30 cellular contexts compared by ENCODE assay signal in the genomic region with DNA sequence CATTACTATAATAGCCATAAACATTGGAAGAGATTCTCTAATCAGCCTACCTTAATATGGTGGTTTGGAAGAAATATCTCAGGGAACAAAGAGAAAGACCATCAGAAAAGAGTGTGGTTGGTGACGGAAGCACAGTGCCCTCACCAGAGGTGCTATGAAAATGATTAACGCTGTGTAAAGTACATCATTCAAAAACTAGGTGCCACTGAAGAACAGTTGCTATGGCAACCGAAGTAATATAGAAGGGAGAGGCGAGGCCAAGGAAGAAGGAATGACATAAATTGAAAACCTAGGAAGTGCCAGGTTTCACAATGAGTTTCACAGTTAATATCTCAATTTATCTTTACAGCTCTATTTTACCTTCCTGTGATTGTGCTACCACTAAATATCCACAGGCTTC. TPM values are rescaled to one million over a fixed set of nuclear protein-coding genes. Genes with fewer than 3 reads are reported as not detected.
DNase-seq lines count a peak whose midpoint lies in the region; ATAC-seq, FAIRE-seq and TF ChIP-seq lines count a peak whose summit lies in the region.
"Had no signal": no experiment of that assay in that cellular context is flagged by ENCODE, and none has a peak within 500 bp of the region (broad histone marks: within the 10 kb centered on the region; RNA-seq: fewer than 3 reads in every experiment).

No MANE protein-coding gene starts in this region.

- H3K4me3 ChIP-seq in small intestine (ENCODE audit: low read depth in 1 of 2, low read length in 2 of 2) (no peak overlapping the region), osteoblast (ENCODE audit: insufficient read depth, low read length) (no peak overlapping the region)
- H3K4me3 ChIP-seq: esophagus muscularis mucosa, Peyer's patch, psoas muscle had no signal

- H3K27me3 ChIP-seq in small intestine (ENCODE audit: control insufficient read depth in 2 of 2, insufficient read depth in 2 of 2, low read length in 2 of 2): no peaks in the 10 kb centered on the region
- no peaks in the 10 kb centered on the region for H3K27me3 ChIP-seq in osteoblast (ENCODE audit: insufficient read depth, low read length)
- H3K27me3 ChIP-seq: esophagus muscularis mucosa, Peyer's patch had no signal

- no peak overlapping the region for H3K4me2 ChIP-seq in osteoblast (ENCODE audit: insufficient read depth, low read length)

- H4K20me1 ChIP-seq in osteoblast (ENCODE audit: insufficient read depth, low read length): no peaks in the 10 kb centered on the region

- no peak overlapping the region for H3K4me3 Mint-ChIP-seq in immature natural killer cell
- H3K4me3 Mint-ChIP-seq: activated naive CD8-positive, alpha-beta T cell treated with anti-CD3 and anti-CD28 coated beads, Interleukin-2, amount 50 U/mL, for 24 hours; dendritic cell treated with granulocyte-macrophage colony-stimulating factor and Interleukin-4, amounts not matched to agents 40 ng/mL and 50 ng/mL, for 4 days; naive B cell; stimulated activated naive B cell treated with anti-CD40 and anti-IgM and Interleukin-4, amounts not matched to agents 10 μg/mL and 1 μg/mL and 100 μg/mL, for 72 hours; type B pancreatic cell had no signal

- TF ChIP-seq CTCF in osteoblast (IDR thresholded peaks at IDR 0.05; ENCODE audit: extremely low read depth, low read depth, low read length): no peak

- H3K36me3 ChIP-seq in small intestine (ENCODE audit: control insufficient read depth in 2 of 2, insufficient read depth in 2 of 2, low read length in 2 of 2) (no peaks in the 10 kb centered on the region), osteoblast (ENCODE audit: insufficient read depth, low read length) (no peaks in the 10 kb centered on the region)
- H3K36me3 ChIP-seq: esophagus muscularis mucosa, Peyer's patch had no signal

- H3K36me3 Mint-ChIP-seq in immature natural killer cell: no peaks in the 10 kb centered on the region
- H3K36me3 Mint-ChIP-seq: naive B cell; stimulated activated naive B cell treated with anti-CD40 and anti-IgM and Interleukin-4, amounts not matched to agents 10 μg/mL and 1 μg/mL and 100 μg/mL, for 72 hours; type B pancreatic cell had no signal

- H3K9me3 Mint-ChIP-seq in immature natural killer cell: no peaks in the 10 kb centered on the region
- H3K9me3 Mint-ChIP-seq: activated naive CD8-positive, alpha-beta T cell treated with anti-CD3 and anti-CD28 coated beads, Interleukin-2, amount 50 U/mL, for 24 hours; dendritic cell treated with granulocyte-macrophage colony-stimulating factor and Interleukin-4, amounts not matched to agents 40 ng/mL and 50 ng/mL, for 4 days; naive B cell; stimulated activated naive B cell treated with anti-CD40 and anti-IgM and Interleukin-4, amounts not matched to agents 10 μg/mL and 1 μg/mL and 100 μg/mL, for 72 hours had no signal

- no peaks in the 10 kb centered on the region for H3K27me3 Mint-ChIP-seq in immature natural killer cell (ENCODE audit: low read depth in 3 of 3)
- H3K27me3 Mint-ChIP-seq: activated naive CD8-positive, alpha-beta T cell treated with anti-CD3 and anti-CD28 coated beads, Interleukin-2, amount 50 U/mL, for 24 hours; dendritic cell treated with granulocyte-macrophage colony-stimulating factor and Interleukin-4, amounts not matched to agents 40 ng/mL and 50 ng/mL, for 4 days; type B pancreatic cell had no signal

- DNase-seq in NCI-H1417 (lab: John Stamatoyannopoulos, UW) (peak in 2 of 3 experiments; percentile 11 to 32), NCI-H1417 treated with DMSO at 0.1 percent for 48 hours (lab: John Stamatoyannopoulos, UW) (no peak), NCI-H748 (lab: John Stamatoyannopoulos, UW; ENCODE audit: unreplicated experiment) (peak; percentile 68), immature natural killer cell (peak in 2 of 3 donors; percentile 10 to 49), small intestine (peak; percentile 16), osteoblast (ENCODE audit: insufficient read length, low spot score, missing footprints) (no peak)
- DNase-seq: 8988T; activated naive CD4-positive, alpha-beta T cell; activated naive CD8-positive, alpha-beta T cell treated with anti-CD3 and anti-CD28 coated beads, Interleukin-2, amount 50 U/mL, for 24 hours; activated T-cell treated with anti-CD3 and anti-CD28 coated beads, Interleukin-2, amount 50 U/mL, for 48 hours; Caco-2; foreskin fibroblast; left ventricle myocardium superior; naive B cell; NCI-H2171; NCI-H526 treated with DMSO at 0.1 percent for 48 hours; Peyer's patch; psoas muscle; SHP77; stimulated activated naive B cell treated with anti-CD40 and anti-IgM and Interleukin-4, amounts not matched to agents 10 μg/mL and 1 μg/mL and 100 μg/mL, for 72 hours; substantia nigra had no signal

- no peak for ATAC-seq in GM18519 (IDR thresholded peaks at IDR 0.05; ENCODE audit: low FRiP score, unreplicated experiment)
- ATAC-seq in HG02884 (IDR thresholded peaks at IDR 0.05; ENCODE audit: unreplicated experiment): no peak
- ATAC-seq: activated naive CD8-positive, alpha-beta T cell treated with anti-CD3 and anti-CD28 coated beads, Interleukin-2, amount 50 U/mL, for 24 hours; HCT116; left ventricle myocardium superior; psoas muscle; stimulated activated naive B cell treated with anti-CD40 and anti-IgM and Interleukin-4, amounts not matched to agents 10 μg/mL and 1 μg/mL and 100 μg/mL, for 72 hours had no signal

- H3K4me1 ChIP-seq in small intestine (ENCODE audit: control insufficient read depth in 2 of 2, insufficient read depth in 1 of 2, low read depth in 1 of 2, low read length in 1 of 2) (peaks cover 0 to 2% of the 10 kb centered on the region in 2 donors), osteoblast (ENCODE audit: insufficient read depth, low read length) (no peaks in the 10 kb centered on the region)
- H3K4me1 ChIP-seq: esophagus muscularis mucosa, Peyer's patch, psoas muscle had no signal

- H2AFZ ChIP-seq in osteoblast (ENCODE audit: low read length): no peak overlapping the region

- FAIRE-seq in small intestine (lab: Jason Lieb, UNC): no peak
- FAIRE-seq: astrocyte, islet of Langerhans had no signal

- peaks cover 16 to 21% of the 10 kb centered on the region in 2 donors for H3K4me1 Mint-ChIP-seq in immature natural killer cell
- H3K4me1 Mint-ChIP-seq: naive B cell; stimulated activated naive B cell treated with anti-CD40 and anti-IgM and Interleukin-4, amounts not matched to agents 10 μg/mL and 1 μg/mL and 100 μg/mL, for 72 hours had no signal

- H3K9me3 ChIP-seq in small intestine (ENCODE audit: control insufficient read depth, low read depth): no peaks in the 10 kb centered on the region
- H3K9me3 ChIP-seq in osteoblast (ENCODE audit: low read depth, low read length): no peaks in the 10 kb centered on the region
- H3K9me3 ChIP-seq: Caco-2, esophagus muscularis mucosa, Peyer's patch, psoas muscle had no signal

- H3K27ac Mint-ChIP-seq in immature natural killer cell: peak overlapping the region in 1 of 6 donors; percentile 22
- H3K27ac Mint-ChIP-seq: activated naive CD8-positive, alpha-beta T cell treated with anti-CD3 and anti-CD28 coated beads, Interleukin-2, amount 50 U/mL, for 24 hours; dendritic cell treated with granulocyte-macrophage colony-stimulating factor and Interleukin-4, amounts not matched to agents 40 ng/mL and 50 ng/mL, for 4 days; naive B cell; stimulated activated naive B cell treated with anti-CD40 and anti-IgM and Interleukin-4, amounts not matched to agents 10 μg/mL and 1 μg/mL and 100 μg/mL, for 72 hours; type B pancreatic cell had no signal

- 26 to 62% (median 37%) methylated on average over 4 of the region's 4 CpGs for WGBS in small intestine, 3 donors

- H3K27ac ChIP-seq in small intestine (ENCODE audit: low read depth in 1 of 2, low read length in 1 of 2) (no peak overlapping the region), osteoblast (ENCODE audit: low read depth, low read length) (no peak overlapping the region)
- H3K27ac ChIP-seq: C4-2B, esophagus muscularis mucosa, Peyer's patch, psoas muscle had no signal

- no peaks in the 10 kb centered on the region for H3K79me2 ChIP-seq in osteoblast (ENCODE audit: insufficient read depth, low read length)

RNA-seq across cellular contexts. Expression of gene ARSJ, which starts 57.0 kb away (rescaled TPM):
- polyA plus RNA-seq in immature natural killer cell: under 1 TPM in 1 of 3 donors, not detected in 2; 0.99 TPM
- polyA plus RNA-seq in small intestine: 1 to 10 TPM in 1 of 3 donors, under 1 TPM in 1, not detected in 1; 0.22 to 1.0 TPM
- total RNA-seq in osteoblast: 18.6 and 24.6 TPM in 2 replicates

Comparison
In these comparisons a context has a peak if more than half of its experiments do, and no peak if none do; other contexts are left out.
1. DNase-seq: peak in NCI-H1417 (2 of 3), NCI-H748 (single experiment), immature natural killer cell (2 of 3) and small intestine (single experiment); none in NCI-H1417 treated with DMSO at 0.1 percent for 48 hours (single experiment) and osteoblast (single experiment).